ENCODE assay signal across 8 cellular contexts in the genomic region with DNA sequence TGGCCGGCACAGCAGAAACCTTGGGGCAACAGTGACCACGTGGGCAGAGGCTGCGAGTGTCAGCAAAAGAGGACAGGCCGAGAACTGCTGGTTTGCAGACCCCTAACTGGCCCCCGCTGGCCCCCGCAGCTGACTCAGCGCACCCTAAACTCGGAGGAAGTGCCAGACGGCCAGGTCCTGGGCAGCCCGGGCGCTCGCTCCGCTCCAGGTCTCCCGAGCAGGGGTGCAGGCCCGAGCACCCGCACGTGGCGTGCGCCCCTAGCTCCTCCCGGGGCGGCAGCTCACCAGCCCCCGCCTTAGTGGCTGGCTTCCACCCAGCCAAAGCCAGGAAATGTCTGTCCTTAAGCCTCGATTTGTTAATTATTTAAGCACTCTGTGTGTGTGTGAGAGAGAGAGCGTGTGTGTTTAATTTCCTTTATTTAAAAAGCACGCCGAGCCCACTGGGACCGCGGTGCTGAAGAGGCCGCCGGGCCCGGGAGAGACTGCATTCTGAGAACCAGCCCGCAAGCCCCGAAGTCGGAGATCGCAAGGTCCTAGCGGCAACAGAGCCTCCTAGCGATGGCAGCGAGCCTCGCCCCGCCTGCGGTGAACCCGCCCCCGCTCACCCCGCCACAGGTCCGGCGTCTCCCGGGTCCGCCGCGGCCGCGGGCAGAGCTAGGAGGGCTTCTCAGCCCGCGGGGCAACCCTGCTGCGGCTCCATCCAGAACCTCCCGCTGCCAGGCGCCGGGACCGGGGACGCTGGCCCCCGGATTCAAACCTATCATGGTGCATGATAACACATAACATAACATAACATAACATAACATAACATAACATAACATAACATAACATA. TPM values are rescaled to one million over a fixed set of nuclear protein-coding genes. Genes with fewer than 3 reads are reported as not detected.
DNase-seq lines count a peak whose midpoint lies in the region; ATAC-seq and TF ChIP-seq lines count a peak whose summit lies in the region.

No MANE protein-coding gene starts in this region.

- no peaks in the 10 kb centered on the region for H3K36me3 Mint-ChIP-seq in activated CD8-positive, alpha-beta memory T cell treated with anti-CD3 and anti-CD28 coated beads, Interleukin-2, amount 10 ng/mL, durations not matched to agents 7 days and 5 days
- H3K36me3 Mint-ChIP-seq in endothelial cell (ENCODE audit: low read depth, unreplicated experiment), result peaks cover 4% of the 10 kb centered on the region

- 23 to 25% methylated on average over 44 to 61 of the region's 61 CpGs for WGBS in mesodermal cell (ENCODE audit: insufficient coverage in 2 of 2), 2 experiments

- peak overlapping the region; percentile 79 for H3K4me3 Mint-ChIP-seq in activated CD8-positive, alpha-beta memory T cell treated with anti-CD3 and anti-CD28 coated beads, Interleukin-2, amount 10 ng/mL, durations not matched to agents 7 days and 5 days
- no peak overlapping the region for H3K4me3 Mint-ChIP-seq in endothelial cell (ENCODE audit: unreplicated experiment)

- no peak for TF ChIP-seq CTCF in endothelial cell (IDR thresholded peaks at IDR 0.05; ENCODE audit: unreplicated experiment)

- TF ChIP-seq POLR2A in GM18505 (IDR thresholded peaks at IDR 0.05; ENCODE audit: borderline replicate concordance, extremely low read depth, insufficient read depth, insufficient read length), result no peak

- no peaks in the 10 kb centered on the region for H3K36me3 ChIP-seq in mesodermal cell (ENCODE audit: control insufficient read depth, insufficient read depth, low read length)

- H3K9me3 Mint-ChIP-seq in activated CD8-positive, alpha-beta memory T cell treated with anti-CD3 and anti-CD28 coated beads, Interleukin-2, amount 10 ng/mL, durations not matched to agents 7 days and 5 days (ENCODE audit: low read depth), result no peaks in the 10 kb centered on the region
- no peaks in the 10 kb centered on the region for H3K9me3 Mint-ChIP-seq in endothelial cell (ENCODE audit: unreplicated experiment)

- CTCF ChIA-PET in activated CD8-positive, alpha-beta memory T cell treated with anti-CD3 and anti-CD28 coated beads, Interleukin-2, amount 10 ng/mL, durations not matched to agents 7 days and 5 days (lab: Charles Lee), result interaction anchor here (1.2 to 2.3 kb wide), 3 partner anchors 9 to 136 kb away, joined by 5 to 7 read pairs (median 7); no protein-coding TSS in a partner anchor

- peak overlapping the region; percentile 75 for H3K27ac Mint-ChIP-seq in activated CD8-positive, alpha-beta memory T cell treated with anti-CD3 and anti-CD28 coated beads, Interleukin-2, amount 10 ng/mL, durations not matched to agents 7 days and 5 days
- H3K27ac Mint-ChIP-seq in endothelial cell (ENCODE audit: unreplicated experiment), result peak overlapping the region; percentile 70

- ATAC-seq in GM18505 (IDR thresholded peaks at IDR 0.05; ENCODE audit: unreplicated experiment), result peak; percentile 89
- ATAC-seq in HG02973 (IDR thresholded peaks at IDR 0.05; ENCODE audit: unreplicated experiment), result peak; percentile 86
- ATAC-seq in activated CD8-positive, alpha-beta memory T cell treated with anti-CD3 and anti-CD28 coated beads, Interleukin-2, amount 10 ng/mL, durations not matched to agents 7 days and 5 days, result peak; percentile 95

- no peaks in the 10 kb centered on the region for H3K9me3 ChIP-seq in mesodermal cell (ENCODE audit: control insufficient read depth, low read length)

- H3K4me1 Mint-ChIP-seq in activated CD8-positive, alpha-beta memory T cell treated with anti-CD3 and anti-CD28 coated beads, Interleukin-2, amount 10 ng/mL, durations not matched to agents 7 days and 5 days, result peaks cover 21% of the 10 kb centered on the region
- peaks cover 46% of the 10 kb centered on the region for H3K4me1 Mint-ChIP-seq in endothelial cell (ENCODE audit: unreplicated experiment)

- peaks cover 6% of the 10 kb centered on the region for H3K4me1 ChIP-seq in mesodermal cell (ENCODE audit: control insufficient read depth, insufficient read depth, low read length, poor library complexity, severe bottlenecking)

- peak overlapping the region; percentile 6 for H3K27ac ChIP-seq in mesodermal cell (ENCODE audit: low read depth, low read length, severe bottlenecking)

- DNase-seq in 8988T, result peak; percentile 67
- DNase-seq in NCI-H510A treated with DMSO at 0.1 percent for 48 hours (lab: John Stamatoyannopoulos, UW), result peak; percentile 31
- DNase-seq in activated CD8-positive, alpha-beta memory T cell treated with anti-CD3 and anti-CD28 coated beads, Interleukin-2, amount 10 ng/mL, durations not matched to agents 7 days and 5 days, result peak; percentile 77
- DNase-seq in endothelial cell (ENCODE audit: low spot score), result peak; percentile 75
- peak; percentile 23 for DNase-seq in stimulated activated CD8-positive, alpha-beta memory T cell treated with anti-CD3 and anti-CD28 coated beads, Interleukin-15, amount 100 ng/mL, for 24 hours (ENCODE audit: low read depth)

- peaks cover 27% of the 10 kb centered on the region for H3K27me3 Mint-ChIP-seq in activated CD8-positive, alpha-beta memory T cell treated with anti-CD3 and anti-CD28 coated beads, Interleukin-2, amount 10 ng/mL, durations not matched to agents 7 days and 5 days
- H3K27me3 Mint-ChIP-seq in endothelial cell (ENCODE audit: unreplicated experiment), result peaks cover 17% of the 10 kb centered on the region

- peak overlapping the region; percentile 19 for H3K4me3 ChIP-seq in mesodermal cell (ENCODE audit: extremely low read depth, insufficient read depth, low read length, poor library complexity, severe bottlenecking)

RNA-seq across cellular contexts. Expression of gene CDKN2AIP, which starts 45.9 kb away (rescaled TPM):
- total RNA-seq in activated CD8-positive, alpha-beta memory T cell treated with anti-CD3 and anti-CD28 coated beads, Interleukin-2, amount 10 ng/mL, durations not matched to agents 7 days and 5 days, result 10 to 100 TPM; 27.8 to 28.8 TPM
- 22.0 TPM for total RNA-seq in endothelial cell (ENCODE audit: unreplicated experiment)
- 16.3 TPM for polyA plus RNA-seq in mesodermal cell (2013, experiment 1 of 2)
- 16.9 TPM for polyA plus RNA-seq in mesodermal cell (2013, experiment 2 of 2)

Comparison
In these comparisons a context has a peak if more than half of its experiments do, and no peak if none do; other contexts are left out.
1. Peak in every context shown above with its lines: DNase-seq, ATAC-seq, H3K4me3 ChIP-seq and H3K27ac ChIP-seq.
2. DNase-seq: peak in every context shown above with its lines; median percentile 77 in activated CD8-positive, alpha-beta memory T cell treated with anti-CD3 and anti-CD28 coated beads, Interleukin-2, amount 10 ng/mL, durations not matched to agents 7 days and 5 days; 75 in endothelial cell; 67 in 8988T; 31 in NCI-H510A treated with DMSO at 0.1 percent for 48 hours; 23 in stimulated activated CD8-positive, alpha-beta memory T cell treated with anti-CD3 and anti-CD28 coated beads, Interleukin-15, amount 100 ng/mL, for 24 hours.